In the genomic region with DNA sequence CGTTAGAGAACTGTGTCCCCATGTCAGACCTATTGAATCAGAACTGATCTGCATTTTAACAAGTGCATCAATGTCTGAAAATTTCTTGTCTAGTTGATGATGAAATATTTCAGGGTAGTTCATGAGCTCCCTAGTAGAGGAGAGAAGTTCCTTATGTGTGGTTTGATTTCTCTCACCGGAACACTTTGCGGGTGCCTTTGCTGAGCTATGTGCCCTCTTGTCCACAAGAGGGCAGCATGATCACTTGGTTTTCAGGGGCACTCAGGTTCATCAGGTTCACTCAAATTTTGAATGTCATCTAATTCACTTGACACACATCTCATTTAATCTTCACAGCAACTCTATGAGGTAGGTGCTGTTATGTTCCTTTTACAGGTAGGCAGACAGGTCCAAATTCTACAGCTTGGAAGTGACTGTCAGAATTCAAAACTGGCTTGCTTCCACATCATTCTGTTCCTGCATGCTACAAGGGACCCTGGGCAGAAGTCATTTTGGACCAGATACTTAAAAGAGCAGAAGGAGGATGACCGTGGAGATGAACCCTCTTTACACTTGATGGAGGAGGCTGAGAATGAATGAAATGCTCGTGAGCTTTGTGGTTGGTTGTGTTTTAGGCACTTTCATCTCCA, we compare ENCODE assay signal across 1 cellular context.
TF ChIP-seq lines count a peak whose summit lies in the region.

No MANE protein-coding gene starts in this region.

TF ChIP-seq in endothelial cell of umbilical vein, 7 proteins besides CTCF, POLR2A, EP300 and RAD21:
- TF ChIP-seq POLR2AphosphoS5 (IDR thresholded peaks at IDR 0.05; ENCODE audit: insufficient read depth, low read depth, low read length): no peak
- TF ChIP-seq GATA2 (IDR thresholded peaks at IDR 0.05; ENCODE audit: insufficient read depth, insufficient read length, low read depth, low read length): no peak
- TF ChIP-seq EZH2 (IDR thresholded peaks at IDR 0.05; ENCODE audit: borderline replicate concordance, low read depth, low read length, severe bottlenecking): no peak
- no peak for TF ChIP-seq MYC (IDR thresholded peaks at IDR 0.05; ENCODE audit: low read depth, low read length)
- TF ChIP-seq FOS (IDR thresholded peaks at IDR 0.05; ENCODE audit: borderline replicate concordance, insufficient read depth, low read length): no peak
- no peak for TF ChIP-seq JUN (IDR thresholded peaks at IDR 0.05; ENCODE audit: borderline replicate concordance, insufficient read depth, insufficient read length, low read depth)
TF ChIP-seq in endothelial cell of umbilical vein: peak in this region for 0.
